Comparison of ENCODE assay signal across 1 cellular context in the genomic region with DNA sequence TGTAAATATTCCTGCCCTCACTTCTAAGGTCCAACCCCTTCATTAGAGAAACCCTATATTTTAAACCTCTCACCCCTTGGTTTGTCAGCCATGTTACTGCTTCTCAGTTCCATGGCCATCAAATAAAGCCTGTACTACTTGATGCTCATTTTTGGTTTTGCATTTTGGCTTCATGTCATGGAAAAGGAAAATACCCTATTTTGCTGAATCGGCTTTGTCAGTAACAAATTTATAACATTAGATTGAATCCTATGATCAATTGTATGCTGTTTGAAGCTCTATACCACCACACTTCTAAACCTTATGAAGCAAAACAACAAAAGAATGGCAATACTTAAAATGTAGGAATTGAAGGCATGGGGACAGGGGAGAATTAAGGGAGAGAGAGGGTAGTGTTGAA.
TF ChIP-seq lines count a peak whose summit lies in the region.

No MANE protein-coding gene starts in this region.

TF ChIP-seq in HepG2, 621 proteins besides CTCF, POLR2A, EP300 and RAD21 (continued from another document):
- TF ChIP-seq, protein P1, sequence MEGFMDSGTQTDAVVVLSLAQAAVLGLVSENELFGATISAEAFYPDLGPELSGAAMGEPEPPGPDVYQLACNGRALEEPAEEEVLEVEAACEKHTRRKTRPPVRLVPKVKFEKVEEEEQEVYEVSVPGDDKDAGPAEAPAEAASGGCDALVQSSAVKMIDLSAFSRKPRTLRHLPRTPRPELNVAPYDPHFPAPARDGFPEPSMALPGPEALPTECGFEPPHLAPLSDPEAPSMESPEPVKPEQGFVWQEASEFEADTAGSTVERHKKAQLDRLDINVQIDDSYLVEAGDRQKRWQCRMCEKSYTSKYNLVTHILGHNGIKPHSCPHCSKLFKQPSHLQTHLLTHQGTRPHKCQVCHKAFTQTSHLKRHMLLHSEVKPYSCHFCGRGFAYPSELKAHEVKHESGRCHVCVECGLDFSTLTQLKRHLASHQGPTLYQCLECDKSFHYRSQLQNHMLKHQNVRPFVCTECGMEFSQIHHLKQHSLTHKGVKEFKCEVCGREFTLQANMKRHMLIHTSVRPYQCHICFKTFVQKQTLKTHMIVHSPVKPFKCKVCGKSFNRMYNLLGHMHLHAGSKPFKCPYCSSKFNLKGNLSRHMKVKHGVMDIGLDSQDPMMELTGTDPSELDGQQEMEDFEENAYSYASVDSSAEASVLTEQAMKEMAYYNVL (CRISPR knock-in tag; IDR thresholded peaks at IDR 0.05; ENCODE audit: borderline replicate concordance), result no peak
- peak in 1 of 2 experiments; percentile 38; a peak in 2 of 4 replicates for TF ChIP-seq MAFK (conservative IDR thresholded peaks at IDR 0.05 in 1 of 2, IDR thresholded peaks at IDR 0.05 in 1 of 2; ENCODE audit: low read length in 2 of 2)
- TF ChIP-seq MAFF (IDR thresholded peaks at IDR 0.05; ENCODE audit: low read depth, low read length), result 0 out of 2 replicates have a peak, but pooled peaks have one; percentile 12
- TF ChIP-seq ZNF883 (CRISPR knock-in tag; IDR thresholded peaks at IDR 0.05; ENCODE audit: not compliant biosample characterization), result no peak
- TF ChIP-seq ZNF335 (CRISPR knock-in tag; IDR thresholded peaks at IDR 0.05), result no peak
- no peak for TF ChIP-seq RBM39 (IDR thresholded peaks at IDR 0.05; ENCODE audit: low read depth, low read length, poor library complexity, severe bottlenecking)
- TF ChIP-seq, protein P2, sequence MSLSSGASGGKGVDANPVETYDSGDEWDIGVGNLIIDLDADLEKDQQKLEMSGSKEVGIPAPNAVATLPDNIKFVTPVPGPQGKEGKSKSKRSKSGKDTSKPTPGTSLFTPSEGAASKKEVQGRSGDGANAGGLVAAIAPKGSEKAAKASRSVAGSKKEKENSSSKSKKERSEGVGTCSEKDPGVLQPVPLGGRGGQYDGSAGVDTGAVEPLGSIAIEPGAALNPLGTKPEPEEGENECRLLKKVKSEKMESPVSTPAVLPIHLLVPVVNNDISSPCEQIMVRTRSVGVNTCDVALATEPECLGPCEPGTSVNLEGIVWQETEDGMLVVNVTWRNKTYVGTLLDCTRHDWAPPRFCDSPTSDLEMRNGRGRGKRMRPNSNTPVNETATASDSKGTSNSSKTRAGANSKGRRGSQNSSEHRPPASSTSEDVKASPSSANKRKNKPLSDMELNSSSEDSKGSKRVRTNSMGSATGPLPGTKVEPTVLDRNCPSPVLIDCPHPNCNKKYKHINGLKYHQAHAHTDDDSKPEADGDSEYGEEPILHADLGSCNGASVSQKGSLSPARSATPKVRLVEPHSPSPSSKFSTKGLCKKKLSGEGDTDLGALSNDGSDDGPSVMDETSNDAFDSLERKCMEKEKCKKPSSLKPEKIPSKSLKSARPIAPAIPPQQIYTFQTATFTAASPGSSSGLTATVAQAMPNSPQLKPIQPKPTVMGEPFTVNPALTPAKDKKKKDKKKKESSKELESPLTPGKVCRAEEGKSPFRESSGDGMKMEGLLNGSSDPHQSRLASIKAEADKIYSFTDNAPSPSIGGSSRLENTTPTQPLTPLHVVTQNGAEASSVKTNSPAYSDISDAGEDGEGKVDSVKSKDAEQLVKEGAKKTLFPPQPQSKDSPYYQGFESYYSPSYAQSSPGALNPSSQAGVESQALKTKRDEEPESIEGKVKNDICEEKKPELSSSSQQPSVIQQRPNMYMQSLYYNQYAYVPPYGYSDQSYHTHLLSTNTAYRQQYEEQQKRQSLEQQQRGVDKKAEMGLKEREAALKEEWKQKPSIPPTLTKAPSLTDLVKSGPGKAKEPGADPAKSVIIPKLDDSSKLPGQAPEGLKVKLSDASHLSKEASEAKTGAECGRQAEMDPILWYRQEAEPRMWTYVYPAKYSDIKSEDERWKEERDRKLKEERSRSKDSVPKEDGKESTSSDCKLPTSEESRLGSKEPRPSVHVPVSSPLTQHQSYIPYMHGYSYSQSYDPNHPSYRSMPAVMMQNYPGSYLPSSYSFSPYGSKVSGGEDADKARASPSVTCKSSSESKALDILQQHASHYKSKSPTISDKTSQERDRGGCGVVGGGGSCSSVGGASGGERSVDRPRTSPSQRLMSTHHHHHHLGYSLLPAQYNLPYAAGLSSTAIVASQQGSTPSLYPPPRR (CRISPR knock-in tag; IDR thresholded peaks at IDR 0.05; ENCODE audit: borderline replicate concordance), result no peak
